Comparison of ENCODE assay signal across 27 cellular contexts in the genomic region with DNA sequence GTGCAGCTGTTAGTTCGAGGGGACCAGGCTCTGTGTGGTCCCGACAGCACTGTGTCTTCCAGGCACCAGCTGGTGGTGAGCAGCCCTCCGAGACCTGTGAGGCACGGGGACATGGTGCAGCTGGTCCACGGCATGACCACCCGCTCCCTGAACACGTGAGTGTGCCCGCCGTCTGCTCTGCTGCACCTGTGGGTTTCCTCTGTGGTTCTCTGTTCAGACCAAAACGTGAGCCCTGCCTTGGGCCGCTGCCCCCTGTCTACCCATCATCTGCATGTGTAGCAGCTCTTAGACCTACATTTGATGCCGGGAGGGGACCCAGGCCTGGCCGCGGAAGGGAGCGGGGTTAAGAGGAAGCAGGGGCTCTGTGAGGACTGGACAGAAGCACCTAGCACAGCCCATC.
"Had no signal": no experiment of that assay in that cellular context is flagged by ENCODE, and none has a peak within 500 bp of the region (broad histone marks: within the 10 kb centered on the region; RNA-seq: fewer than 3 reads in every experiment).

No MANE protein-coding gene starts in this region.

- H3K27ac ChIP-seq: KMS-11, PC-9, Peyer's patch, SJCRH30 had no signal

- H3K4me3 ChIP-seq: K562, PC-9, Peyer's patch, SJCRH30 had no signal

- H3K4me3 Mint-ChIP-seq: IgD-negative memory B cell had no signal

- H3K4me1 Mint-ChIP-seq: IgD-negative memory B cell had no signal

- H3K4me2 ChIP-seq: KMS-11, PC-9 had no signal

- DNase-seq: Kasumi-1, MM.1S, NCI-H1048, NCI-H1105, NCI-H1417, NCI-H146, NCI-H1694 treated with DMSO at 0.1 percent for 48 hours, NCI-H1930, NCI-H2081 treated with DMSO at 0.1 percent for 48 hours, NCI-H2171, NCI-H226, NCI-H446, NCI-H510A, NCI-H524 treated with DMSO at 0.1 percent for 48 hours, NCI-H69, NCI-H82, OCI-M1, PC-9, Peyer's patch, SHP77 treated with DMSO at 0.1 percent for 48 hours, SJCRH30 had no signal

- H3K27me3 ChIP-seq: Peyer's patch, SJCRH30 had no signal

- ATAC-seq: HepG2, K562, Right ventricle myocardium inferior, SK-N-SH treated with all-trans-retinoic acid at 6 μM for 48 hours had no signal

- H3K9me3 Mint-ChIP-seq: IgD-negative memory B cell had no signal

- H2AFZ ChIP-seq: PC-9 had no signal

- H3K4me1 ChIP-seq: Peyer's patch, SJCRH30 had no signal

- H3K9ac ChIP-seq: KMS-11 had no signal

- H3K9me3 ChIP-seq: Peyer's patch, SJCRH30 had no signal

- H3K27me3 Mint-ChIP-seq: IgD-negative memory B cell had no signal
